Comparison of ENCODE assay signal across 18 cellular contexts in genomic region chr15:65883571-65883970, GRCh38.
"Had no signal": no experiment of that assay in that cellular context is flagged by ENCODE, and none has a peak within 500 bp of the region (broad histone marks: within the 10 kb centered on the region; RNA-seq: fewer than 3 reads in every experiment).

No MANE protein-coding gene starts in this region.

- H3K27me3 ChIP-seq: brain microvascular endothelial cell, right lobe of liver, suprapubic skin, upper lobe of right lung had no signal

- H3K4me1 Mint-ChIP-seq: nephron had no signal

- H3K9me3 Mint-ChIP-seq: activated CD8-positive, alpha-beta T cell treated with anti-CD3 and anti-CD28 coated beads for 36 hours; activated naive CD4-positive, alpha-beta T cell treated with anti-CD3 and anti-CD28 coated beads for 36 hours; endodermal cell; nephron had no signal

- H3K4me3 ChIP-seq: lower lobe of right lung, psoas muscle, right lobe of liver, suprapubic skin, upper lobe of right lung had no signal

- H3K27me3 Mint-ChIP-seq: activated CD8-positive, alpha-beta T cell treated with anti-CD3 and anti-CD28 coated beads for 36 hours had no signal

- H3K4me3 Mint-ChIP-seq: activated CD8-positive, alpha-beta T cell treated with anti-CD3 and anti-CD28 coated beads for 36 hours; activated naive CD4-positive, alpha-beta T cell treated with anti-CD3 and anti-CD28 coated beads for 36 hours; activated T-helper 1 cell treated with anti-CD3 and anti-CD28 coated beads, Interleukin-12 subunit alpha, Interleukin-12 subunit beta, Interleukin-2, Interleukin-4 antibody, amounts not matched to agents 30 ng/mL and 10 ng/mL and 1 ng/mL, durations not matched to agents 14 hours and 24 hours and 36 hours; endodermal cell; nephron had no signal

- DNase-seq: activated CD8-positive, alpha-beta memory T cell treated with anti-CD3 and anti-CD28 coated beads, Interleukin-2, amount 50 U/mL, for 4 hours; activated CD8-positive, alpha-beta T cell treated with anti-CD3 and anti-CD28 coated beads for 36 hours; activated naive CD4-positive, alpha-beta T cell treated with anti-CD3 and anti-CD28 coated beads for 36 hours; amygdala; brain microvascular endothelial cell; endodermal cell; erythroblast; hypothalamus; lower lobe of right lung; occipital lobe; psoas muscle; right lobe of liver; stimulated activated naive CD4-positive, alpha-beta T cell; T-helper 9 cell; upper lobe of right lung had no signal

- H3K4me1 ChIP-seq: psoas muscle, right lobe of liver had no signal

- H3K9me3 ChIP-seq: lower lobe of right lung, psoas muscle, right lobe of liver, suprapubic skin, upper lobe of right lung had no signal

- H3K27ac Mint-ChIP-seq: activated T-helper 1 cell treated with anti-CD3 and anti-CD28 coated beads, Interleukin-12 subunit alpha, Interleukin-12 subunit beta, Interleukin-2, Interleukin-4 antibody, amounts not matched to agents 30 ng/mL and 10 ng/mL and 1 ng/mL, durations not matched to agents 14 hours and 24 hours and 36 hours; endodermal cell; nephron had no signal

- ATAC-seq: activated CD8-positive, alpha-beta T cell treated with anti-CD3 and anti-CD28 coated beads for 36 hours; lower lobe of right lung; psoas muscle; right lobe of liver; upper lobe of right lung had no signal

- H3K27ac ChIP-seq: brain microvascular endothelial cell, lower lobe of right lung, psoas muscle, right lobe of liver, suprapubic skin, upper lobe of right lung had no signal
